21 cellular contexts compared by ENCODE assay signal in the genomic region with DNA sequence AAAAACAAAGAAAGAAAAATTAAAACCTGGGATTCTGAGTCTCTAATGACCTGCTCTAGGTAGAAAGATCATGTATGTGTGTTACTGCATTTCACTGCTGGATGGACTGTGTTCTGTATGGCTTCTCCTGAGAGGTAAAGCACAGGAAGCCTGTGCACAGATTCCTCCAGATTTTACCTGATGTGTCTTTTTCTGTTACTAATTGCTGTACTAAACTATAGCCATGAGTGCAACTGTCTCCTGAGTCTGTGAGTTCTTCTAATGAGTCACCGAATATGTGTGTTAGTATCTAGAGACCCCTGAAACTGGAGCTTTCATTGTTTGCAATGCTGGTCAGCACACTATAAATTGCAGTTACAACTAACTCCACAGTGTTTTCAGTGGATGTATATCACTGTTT.
DNase-seq lines count a peak whose midpoint lies in the region; ATAC-seq and TF ChIP-seq lines count a peak whose summit lies in the region.
"Had no signal": no experiment of that assay in that cellular context is flagged by ENCODE, and none has a peak within 500 bp of the region (broad histone marks: within the 10 kb centered on the region; RNA-seq: fewer than 3 reads in every experiment).

No MANE protein-coding gene starts in this region.

- peaks cover 9 to 16% (median 12%) of the 10 kb centered on the region in 3 experiments; a peak in 6 of 7 replicates for H3K36me3 Mint-ChIP-seq in H9 (ENCODE audit: insufficient read depth in 1 of 3, low read depth in 3 of 3)
- H3K36me3 Mint-ChIP-seq in nephron progenitor cell (ENCODE audit: low read depth) = peaks cover 19% of the 10 kb centered on the region

- no CpG with 5 or more reads among the region's 1 CpG for WGBS in H9 (ENCODE audit: extremely low coverage, insufficient read length, low lambda C conversion rate)

- in situ Hi-C loops in KBM-7 (cut with MboI; ENCODE audit: low pct_unique_long_range_greater_than_20kb, low sequenced_read_pairs) = no loop called here

- no peak overlapping the region for H2AK5ac ChIP-seq in H9 (ENCODE audit: insufficient read length, low read length)

- no peak overlapping the region for H2AFZ ChIP-seq in H9 (ENCODE audit: low read length)

- H3K23ac ChIP-seq in H9 (ENCODE audit: insufficient read length, low read depth, low read length) = no peak overlapping the region

- no peak overlapping the region for H3K4me3 Mint-ChIP-seq in H9
- no peak overlapping the region for H3K4me3 Mint-ChIP-seq in nephron progenitor cell
- H3K4me3 Mint-ChIP-seq: activated naive CD4-positive, alpha-beta T cell treated with anti-CD3 and anti-CD28 coated beads, Interleukin-2, amount 10 ng/mL, durations not matched to agents 7 days and 5 days; dendritic cell treated with granulocyte-macrophage colony-stimulating factor and Interleukin-4, amounts not matched to agents 40 ng/mL and 50 ng/mL, for 4 days had no signal

- no peak overlapping the region for H2BK15ac ChIP-seq in H9 (ENCODE audit: low read depth, low read length)

- H3K27me3 Mint-ChIP-seq in H9 (ENCODE audit: low read depth) (no peaks in the 10 kb centered on the region), nephron progenitor cell (ENCODE audit: low read depth, poor library complexity) (no peaks in the 10 kb centered on the region)
- H3K27me3 Mint-ChIP-seq: activated naive CD4-positive, alpha-beta T cell treated with anti-CD3 and anti-CD28 coated beads, Interleukin-2, amount 10 ng/mL, durations not matched to agents 7 days and 5 days; dendritic cell treated with granulocyte-macrophage colony-stimulating factor and Interleukin-4, amounts not matched to agents 40 ng/mL and 50 ng/mL, for 4 days had no signal

- H3K4me2 ChIP-seq in H9 (ENCODE audit: insufficient read depth, insufficient read length, low read length) = no peak overlapping the region

- no peak overlapping the region for H4K91ac ChIP-seq in H9 (ENCODE audit: insufficient read length, low read depth, low read length)

- H3K14ac ChIP-seq in H9 (ENCODE audit: insufficient read depth, low read length) = no peak overlapping the region

- H3K18ac ChIP-seq in H9 (ENCODE audit: insufficient read length, low read depth, low read length) = no peak overlapping the region

- no peak overlapping the region for H4K8ac ChIP-seq in H9 (replicated peaks; ENCODE audit: insufficient read length, low read depth, low read length)

- H2BK12ac ChIP-seq in H9 (ENCODE audit: insufficient read length, low read depth, low read length) = no peak overlapping the region

- no peak overlapping the region for H3K27ac ChIP-seq in H9 (ENCODE audit: insufficient read length, low read depth, low read length)
- no peak overlapping the region for H3K27ac ChIP-seq in caudate nucleus (ENCODE audit: low read depth, low read length)
- H3K27ac ChIP-seq: ascending aorta, epithelial cell of prostate, testis had no signal

- H3K79me2 ChIP-seq in H9 (ENCODE audit: insufficient read depth, low read length) = no peaks in the 10 kb centered on the region

- H3K27me3 ChIP-seq in H9 (ENCODE audit: insufficient read depth, low read length) = no peaks in the 10 kb centered on the region
- H3K27me3 ChIP-seq: ascending aorta, testis had no signal

- H3K9me3 Mint-ChIP-seq in H9 (peaks cover 6 to 7% of the 10 kb centered on the region in 2 experiments), nephron progenitor cell (peaks cover 20% of the 10 kb centered on the region)

- H3T11ph ChIP-seq in H9 (ENCODE audit: low read length) = no peak overlapping the region

- no peaks in the 10 kb centered on the region for H3K4me1 ChIP-seq in H9 (ENCODE audit: insufficient read depth, low read length)
- H3K4me1 ChIP-seq: testis had no signal

- H2BK5ac ChIP-seq in H9 (ENCODE audit: insufficient read length, low read length) = no peak overlapping the region

- no peak overlapping the region for H2BK20ac ChIP-seq in H9 (ENCODE audit: low read depth, low read length, poor library complexity, severe bottlenecking)

- no peak overlapping the region for H4K5ac ChIP-seq in H9 (ENCODE audit: insufficient read length, low read depth, low read length)

- DNase-seq in H9 (no peak), nephron progenitor cell (no peak), Kasumi-1 (lab: John Stamatoyannopoulos, UW) (no peak), KBM-7 (no peak), caudate nucleus (lab: John Stamatoyannopoulos, UW) (no peak), HuH-7.5 (ENCODE audit: low spot score) (no peak)
- DNase-seq: activated CD4-positive, alpha-beta T cell treated with anti-CD3 and anti-CD28 coated beads, Interleukin-2, amount 50 U/mL, for 4 hours; activated naive CD4-positive, alpha-beta T cell treated with anti-CD3 and anti-CD28 coated beads, Interleukin-2, amount 10 ng/mL, durations not matched to agents 7 days and 5 days; COR-L47; foreskin melanocyte; left colon; NCI-H1417 treated with DMSO at 0.1 percent for 48 hours; NCI-H82; stimulated activated CD4-positive, alpha-beta T cell treated with anti-CD3 and anti-CD28 coated beads, Interleukin-4, amount 100 ng/mL, for 24 hours; SW 1271; testis had no signal

- no peak overlapping the region for H2BK120ac ChIP-seq in H9 (ENCODE audit: low read depth, low read length, poor library complexity, severe bottlenecking)

- no peak overlapping the region for H3K56ac ChIP-seq in H9 (ENCODE audit: insufficient read length, low read depth, low read length)

- H3K4me1 Mint-ChIP-seq in H9 (peaks cover 8% of the 10 kb centered on the region in 2 experiments), nephron progenitor cell (peaks cover 11% of the 10 kb centered on the region)
- H3K4me1 Mint-ChIP-seq: activated naive CD4-positive, alpha-beta T cell treated with anti-CD3 and anti-CD28 coated beads, Interleukin-2, amount 10 ng/mL, durations not matched to agents 7 days and 5 days had no signal

- no peaks in the 10 kb centered on the region for H4K20me1 ChIP-seq in H9 (ENCODE audit: control insufficient read depth, insufficient read depth, insufficient read length)

- H3K23me2 ChIP-seq in H9 (ENCODE audit: insufficient read length, low read depth, low read length, poor library complexity, severe bottlenecking) = no peaks in the 10 kb centered on the region

- no peaks in the 10 kb centered on the region for H3K79me1 ChIP-seq in H9 (ENCODE audit: insufficient read depth, low read depth, low read length, poor library complexity, severe bottlenecking)

- no peaks in the 10 kb centered on the region for H3K9me3 ChIP-seq in H9 (ENCODE audit: control insufficient read depth, low read depth, low read length)
- H3K9me3 ChIP-seq: testis had no signal

- H3K27ac Mint-ChIP-seq in H9 (peak overlapping the region in 2 of 3 experiments; percentile 11 to 49; a peak in 2 of 7 replicates), nephron progenitor cell (peak overlapping the region; percentile 29)
- H3K27ac Mint-ChIP-seq: activated naive CD4-positive, alpha-beta T cell treated with anti-CD3 and anti-CD28 coated beads, Interleukin-2, amount 10 ng/mL, durations not matched to agents 7 days and 5 days; dendritic cell treated with granulocyte-macrophage colony-stimulating factor and Interleukin-4, amounts not matched to agents 40 ng/mL and 50 ng/mL, for 4 days had no signal

- H3K9ac ChIP-seq in H9 (ENCODE audit: extremely low read depth, insufficient read length, low read length) = no peak overlapping the region

- no peak overlapping the region for H3K4ac ChIP-seq in H9 (ENCODE audit: low read depth, low read length)

- TF ChIP-seq CTCF in H9 (conservative IDR thresholded peaks at IDR 0.05) = no peak
- TF ChIP-seq CTCF in nephron progenitor cell (IDR thresholded peaks at IDR 0.05) = no peak

- ATAC-seq in GM18861 (IDR thresholded peaks at IDR 0.05; ENCODE audit: unreplicated experiment) (peak; percentile 59), HG03558 (IDR thresholded peaks at IDR 0.05; ENCODE audit: extremely low read depth, unreplicated experiment) (peak; percentile 57)
- ATAC-seq: left colon had no signal
